17 cellular contexts compared by ENCODE assay signal in the genomic region with DNA sequence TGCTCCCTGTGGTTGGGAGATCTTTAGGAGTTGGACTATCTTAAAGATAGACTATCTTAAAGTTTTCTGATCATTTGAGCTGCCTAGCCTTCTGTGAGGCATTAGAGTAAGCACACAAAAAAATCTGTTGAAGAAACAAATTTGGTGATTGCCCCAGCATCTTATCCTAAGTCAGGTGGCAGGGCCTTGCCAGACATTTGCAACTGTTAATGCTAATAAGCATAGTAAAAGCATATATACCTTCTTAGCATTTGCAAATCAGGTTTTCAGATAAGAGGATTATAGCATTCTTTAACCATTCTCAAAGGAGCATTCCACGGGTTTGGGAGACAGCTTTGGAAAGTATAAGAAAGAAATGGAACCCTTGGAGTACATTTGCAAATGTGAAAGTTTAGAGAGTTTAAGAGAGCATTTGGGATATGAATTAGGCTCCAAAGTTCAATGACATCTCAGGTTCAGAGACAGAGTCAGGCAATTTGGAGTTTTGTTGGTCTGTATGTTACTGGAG.
"Had no signal": no experiment of that assay in that cellular context is flagged by ENCODE, and none has a peak within 500 bp of the region (broad histone marks: within the 10 kb centered on the region; RNA-seq: fewer than 3 reads in every experiment).

No MANE protein-coding gene starts in this region.

- H3K4me1 Mint-ChIP-seq: naive thymus-derived CD8-positive, alpha-beta T cell had no signal

- H3K4me3 Mint-ChIP-seq: naive thymus-derived CD8-positive, alpha-beta T cell had no signal

- H3K27me3 ChIP-seq: colonic mucosa, right atrium auricular region, sigmoid colon had no signal

- H3K27ac ChIP-seq: colonic mucosa, right atrium auricular region, sigmoid colon, skin epidermis had no signal

- H3K4me1 ChIP-seq: colonic mucosa, right atrium auricular region, sigmoid colon had no signal

- H3K4me3 ChIP-seq: colonic mucosa, mucosa of descending colon, right atrium auricular region, sigmoid colon, skin epidermis had no signal

- H3K36me3 Mint-ChIP-seq: naive thymus-derived CD8-positive, alpha-beta T cell had no signal

- ATAC-seq: left lobe of liver; mucosa of descending colon; naive thymus-derived CD8-positive, alpha-beta T cell had no signal

- H3K27me3 Mint-ChIP-seq: naive thymus-derived CD8-positive, alpha-beta T cell had no signal

- H3K9me3 ChIP-seq: colonic mucosa, mucosa of descending colon, right atrium auricular region, sigmoid colon had no signal

- H3K36me3 ChIP-seq: colonic mucosa, right atrium auricular region, sigmoid colon had no signal

- DNase-seq: colonic mucosa; dermis blood vessel endothelial cell; foreskin melanocyte; head of caudate nucleus; hippocampal formation; islet precursor cell; mammary epithelial cell; mucosa of descending colon; naive thymus-derived CD8-positive, alpha-beta T cell; posterior cingulate gyrus; sigmoid colon; stimulated activated CD4-positive, alpha-beta T cell treated with anti-CD3 and anti-CD28 coated beads, Interleukin-2, amount 100 ng/mL, for 48 hours; stimulated activated naive CD4-positive, alpha-beta T cell treated with Interleukin-2 at 50 U/mL for 16 hours; trophoblast cell had no signal

- H3K27ac Mint-ChIP-seq: naive thymus-derived CD8-positive, alpha-beta T cell had no signal
